Comparison of ENCODE assay signal across 9 cellular contexts in the genomic region with DNA sequence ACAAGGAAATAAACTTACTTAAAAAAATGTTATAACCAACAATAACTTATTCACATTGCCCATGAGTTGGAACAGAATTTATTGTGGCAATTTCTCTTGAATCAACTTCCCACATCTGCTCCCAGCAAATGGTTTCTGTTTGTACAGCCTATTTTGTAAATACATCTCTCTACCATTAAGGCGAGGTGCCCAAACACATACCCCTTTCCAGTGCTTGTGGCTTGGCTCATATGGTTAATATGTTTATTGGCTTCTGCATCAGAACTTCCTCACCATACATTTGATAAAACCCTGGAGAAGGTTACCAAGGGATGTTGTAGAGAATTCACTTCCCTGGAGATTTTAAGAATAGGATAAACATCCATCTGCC.
DNase-seq lines count a peak whose midpoint lies in the region; ATAC-seq, FAIRE-seq and TF ChIP-seq lines count a peak whose summit lies in the region.
"Had no signal": no experiment of that assay in that cellular context is flagged by ENCODE, and none has a peak within 500 bp of the region (broad histone marks: within the 10 kb centered on the region; RNA-seq: fewer than 3 reads in every experiment).

No MANE protein-coding gene starts in this region.

- H3K4me1 ChIP-seq in esophagus muscularis mucosa: peaks cover 31 to 80% (median 76%) of the 10 kb centered on the region in 4 donors
- peaks cover 3 to 6% of the 10 kb centered on the region in 2 experiments for H3K4me1 ChIP-seq in trophoblast cell (ENCODE audit: control insufficient read depth in 1 of 2, insufficient read depth in 2 of 2, low read length in 2 of 2)

- ATAC-seq in HG02642 (IDR thresholded peaks at IDR 0.05; ENCODE audit: poor library complexity, unreplicated experiment): no peak

- H3K4me3 ChIP-seq in esophagus muscularis mucosa: peak overlapping the region; percentile 63 to 81 (median 71)
- H3K4me3 ChIP-seq in trophoblast cell (ENCODE audit: low read depth, low read length): no peak overlapping the region

- H3K27me3 ChIP-seq in esophagus muscularis mucosa: no peaks in the 10 kb centered on the region
- H3K27me3 ChIP-seq in trophoblast cell (ENCODE audit: insufficient read depth, low read length): no peaks in the 10 kb centered on the region

- no peak for TF ChIP-seq POLR2A in esophagus muscularis mucosa (IDR thresholded peaks at IDR 0.05; ENCODE audit: low read depth)
- no peak for TF ChIP-seq POLR2A in GM12891 (IDR thresholded peaks at IDR 0.05; ENCODE audit: low read depth, low read length)

- peaks cover 10% of the 10 kb centered on the region for H3K79me1 ChIP-seq in trophoblast cell (ENCODE audit: low read length)

- intact Hi-C loops in esophagus muscularis mucosa (cut with DNase I): loop anchor here (5.0 kb wide), 1 partner anchor 61 kb away; no protein-coding TSS in a partner anchor

- H4K91ac ChIP-seq in trophoblast cell (ENCODE audit: low read depth, low read length): no peak overlapping the region

- H3K14ac ChIP-seq in trophoblast cell (ENCODE audit: low read length): no peak overlapping the region

- H4K8ac ChIP-seq in trophoblast cell (ENCODE audit: low read depth, low read length): no peak overlapping the region

- H2AFZ ChIP-seq in trophoblast cell (ENCODE audit: insufficient read depth, low read length, poor library complexity): no peak overlapping the region

- WGBS in esophagus muscularis mucosa: 83% methylated on average over 1 of the region's 1 CpG
- no CpG with 5 or more reads among the region's 1 CpG for WGBS in trophoblast cell (ENCODE audit: extremely low coverage, insufficient coverage, insufficient read length)

- no peak overlapping the region for H3K4ac ChIP-seq in trophoblast cell (ENCODE audit: low read depth, low read length)

- H3K27ac ChIP-seq in esophagus muscularis mucosa (replicated peaks in 1 of 4) (peak overlapping the region; percentile 85 to 89 (median 87)), trophoblast cell (ENCODE audit: low read depth, low read length) (no peak overlapping the region)

- peaks cover 7% of the 10 kb centered on the region for H3K79me2 ChIP-seq in trophoblast cell (ENCODE audit: control insufficient read depth, insufficient read depth, low read length, poor library complexity)

- DNase-seq in EH (ENCODE audit: low read depth) (peak; percentile 43), NCI-H345 treated with DMSO at 0.1 percent for 48 hours (lab: John Stamatoyannopoulos, UW; ENCODE audit: unreplicated experiment) (peak; percentile 25), esophagus muscularis mucosa (ENCODE audit: extremely low spot score) (no peak), trophoblast cell (no peak), GM12891 (ENCODE audit: insufficient read length, low spot score) (no peak), SHP77 treated with DMSO at 0.1 percent for 48 hours (lab: John Stamatoyannopoulos, UW) (no peak)
- no peak for DNase-seq in NK-92 treated with Interleukin-12 subunit alpha and Interleukin-12 subunit beta, amount 100 ng/mL, for 24 hours (lab: John Stamatoyannopoulos, UW)
- DNase-seq: GF-D8 had no signal

- peak overlapping the region; percentile 18 for H3K4me2 ChIP-seq in trophoblast cell (ENCODE audit: low read length)

- FAIRE-seq in GM12891 (lab: Jason Lieb, UNC): no peak

- no peak for TF ChIP-seq CTCF in esophagus muscularis mucosa (IDR thresholded peaks at IDR 0.05)

- H3K9me3 ChIP-seq in esophagus muscularis mucosa: no peaks in the 10 kb centered on the region
- H3K9me3 ChIP-seq in trophoblast cell (ENCODE audit: insufficient read depth, low read depth, low read length): no peaks in the 10 kb centered on the region

- no peak overlapping the region for H3K9ac ChIP-seq in trophoblast cell (ENCODE audit: low read length)

- H3K36me3 ChIP-seq in esophagus muscularis mucosa (no peaks in the 10 kb centered on the region), trophoblast cell (ENCODE audit: control insufficient read depth in 1 of 2, insufficient read depth in 2 of 2, low read length in 2 of 2) (peaks cover 0 to 2% of the 10 kb centered on the region in 2 experiments)

- no peak overlapping the region for H2BK5ac ChIP-seq in trophoblast cell (ENCODE audit: low read depth, low read length, poor library complexity)

- H4K12ac ChIP-seq in trophoblast cell (ENCODE audit: low read depth, low read length): no peak overlapping the region

- H3K18ac ChIP-seq in trophoblast cell (ENCODE audit: low read length): no peak overlapping the region

- TF ChIP-seq EP300 in esophagus muscularis mucosa (IDR thresholded peaks at IDR 0.05): no peak

- H2AK5ac ChIP-seq in trophoblast cell (ENCODE audit: low read length): no peak overlapping the region

- no peak overlapping the region for H2BK12ac ChIP-seq in trophoblast cell (ENCODE audit: low read length)

- no peak overlapping the region for H2BK120ac ChIP-seq in trophoblast cell (ENCODE audit: insufficient read depth, low read length, poor library complexity)

- H3K23ac ChIP-seq in trophoblast cell (ENCODE audit: low read length): no peak overlapping the region

TF ChIP-seq in GM12891, 5 proteins besides CTCF, POLR2A, EP300 and RAD21:
- TF ChIP-seq POLR2AphosphoS5 (IDR thresholded peaks at IDR 0.05; ENCODE audit: low read depth, low read length): no peak
- TF ChIP-seq PAX5 (IDR thresholded peaks at IDR 0.05; ENCODE audit: insufficient read depth, low read length, severe bottlenecking): no peak
- no peak for TF ChIP-seq SPI1 (IDR thresholded peaks at IDR 0.05; ENCODE audit: low read depth, low read length)
- no peak for TF ChIP-seq POU2F2 (IDR thresholded peaks at IDR 0.05; ENCODE audit: low read depth, low read length)

Comparison
In these comparisons a context has a peak if more than half of its experiments do, and no peak if none do; other contexts are left out.
1. DNase-seq: peak in EH (single experiment) and NCI-H345 treated with DMSO at 0.1 percent for 48 hours (single experiment); none in esophagus muscularis mucosa (single experiment), trophoblast cell (0 of 2), GM12891 (single experiment), SHP77 treated with DMSO at 0.1 percent for 48 hours (single experiment) and NK-92 treated with Interleukin-12 subunit alpha and Interleukin-12 subunit beta, amount 100 ng/mL, for 24 hours (single experiment).